Comparison of ENCODE assay signal across 13 cellular contexts in genomic region chr15:98914626-98915025, GRCh38.
DNase-seq lines count a peak whose midpoint lies in the region; ATAC-seq and TF ChIP-seq lines count a peak whose summit lies in the region.
"Had no signal": no experiment of that assay in that cellular context is flagged by ENCODE, and none has a peak within 500 bp of the region (broad histone marks: within the 10 kb centered on the region; RNA-seq: fewer than 3 reads in every experiment).

No MANE protein-coding gene starts in this region.

- peaks cover 4% of the 10 kb centered on the region for H3K27me3 Mint-ChIP-seq in HFFc6 (ENCODE audit: insufficient read depth)

- no peak overlapping the region for H4K8ac ChIP-seq in mesenchymal stem cell (ENCODE audit: low read length)

- H3K4me1 ChIP-seq in mesenchymal stem cell (ENCODE audit: control insufficient read depth, insufficient read depth, low read depth, low read length): peaks cover 3% of the 10 kb centered on the region

- TF ChIP-seq CTCF in HFFc6 (IDR thresholded peaks at IDR 0.05): peak; percentile 42; the same call in 1 of the 2 replicates
- no peak for TF ChIP-seq CTCF in brain microvascular endothelial cell (IDR thresholded peaks at IDR 0.05; ENCODE audit: low read depth, low read length, missing control alignments)

- no peak for ATAC-seq in GM18867 (IDR thresholded peaks at IDR 0.05; ENCODE audit: unreplicated experiment)
- ATAC-seq: left ventricle myocardium superior had no signal

- peak overlapping the region; percentile 68 for H3K4me3 Mint-ChIP-seq in HFFc6
- H3K4me3 Mint-ChIP-seq: CD4-positive, CD25-positive, alpha-beta regulatory T cell had no signal

- no peak overlapping the region for H3K23ac ChIP-seq in mesenchymal stem cell (ENCODE audit: low read length in 2 of 2)

- no peak overlapping the region for H2AFZ ChIP-seq in mesenchymal stem cell (ENCODE audit: low read depth, low read length)

- no peak overlapping the region for H2BK120ac ChIP-seq in mesenchymal stem cell (ENCODE audit: low read depth, low read length)

- H2BK5ac ChIP-seq in mesenchymal stem cell (ENCODE audit: low read depth, low read length, poor library complexity, severe bottlenecking): no peak overlapping the region

- H3K27me3 ChIP-seq in brain microvascular endothelial cell (replicated peaks): no peaks in the 10 kb centered on the region
- H3K27me3 ChIP-seq in mesenchymal stem cell (ENCODE audit: control insufficient read depth in 1 of 2, insufficient read depth in 1 of 2, low read length in 2 of 2): no peaks in the 10 kb centered on the region

- H3K36me3 ChIP-seq in brain microvascular endothelial cell (replicated peaks): peaks cover 66% of the 10 kb centered on the region
- peaks cover 63 to 90% of the 10 kb centered on the region in 2 experiments for H3K36me3 ChIP-seq in mesenchymal stem cell (ENCODE audit: control insufficient read depth in 1 of 2, insufficient read depth in 2 of 2, low read depth in 1 of 2, low read length in 2 of 2)

- no peak overlapping the region for H3K18ac ChIP-seq in mesenchymal stem cell (ENCODE audit: low read depth in 1 of 2, low read length in 2 of 2)

- no peak overlapping the region for H2AK5ac ChIP-seq in mesenchymal stem cell (ENCODE audit: low read length, severe bottlenecking)

- H2BK15ac ChIP-seq in mesenchymal stem cell (ENCODE audit: low read depth, poor library complexity, severe bottlenecking): no peak overlapping the region

- in situ Hi-C loops in brain microvascular endothelial cell (cut with HindIII; ENCODE audit: low pct_ligation_motif_present, low sequenced_read_pairs): no loop called here

- H3K9me3 ChIP-seq in mesenchymal stem cell (ENCODE audit: control insufficient read depth, low read length): no peaks in the 10 kb centered on the region

- DNase-seq in A172 (ENCODE audit: low spot score): peak; percentile 82
- DNase-seq in HFFc6: peak; percentile 96
- peak; percentile 86 for DNase-seq in brain microvascular endothelial cell
- DNase-seq in mesenchymal stem cell: peak; percentile 90
- DNase-seq in stimulated activated CD4-positive, alpha-beta T cell treated with anti-CD3 and anti-CD28 coated beads, Interleukin-4, amount 100 ng/mL, for 4 hours: no peak
- no peak for DNase-seq in activated effector memory CD4-positive, alpha-beta T cell treated with anti-CD3 and anti-CD28 coated beads, Interleukin-2, amount 50 U/mL, for 16 hours
- DNase-seq in SW480 (ENCODE audit: low spot score): no peak
- DNase-seq: activated gamma-delta T cell treated with Interleukin-2 at 50 U/mL for 16 hours; CD4-positive, CD25-positive, alpha-beta regulatory T cell; left ventricle myocardium superior; NCI-H1048; stimulated activated CD8-positive, alpha-beta memory T cell treated with anti-CD3 and anti-CD28 coated beads, Interleukin-4, amount 100 ng/mL, for 48 hours had no signal

- H3K9ac ChIP-seq in mesenchymal stem cell (ENCODE audit: low read length): no peak overlapping the region

- H3K14ac ChIP-seq in mesenchymal stem cell (ENCODE audit: low read length in 2 of 2): no peak overlapping the region

- no peak overlapping the region for H2BK12ac ChIP-seq in mesenchymal stem cell (ENCODE audit: low read length in 2 of 2)

- peaks cover 31% of the 10 kb centered on the region for H3K4me1 Mint-ChIP-seq in HFFc6 (ENCODE audit: low read depth)

- H3K9me3 Mint-ChIP-seq in HFFc6: no peaks in the 10 kb centered on the region

- no peak overlapping the region for H3K4me2 ChIP-seq in mesenchymal stem cell (ENCODE audit: low read length, poor library complexity, severe bottlenecking)

- H3K4me3 ChIP-seq in brain microvascular endothelial cell (ENCODE audit: low read depth, low read length) (no peak overlapping the region), mesenchymal stem cell (ENCODE audit: insufficient read depth in 1 of 2, low read depth in 1 of 2, low read length in 2 of 2) (no peak overlapping the region)

- H3K4ac ChIP-seq in mesenchymal stem cell (ENCODE audit: low read depth in 1 of 2, low read length in 2 of 2): no peak overlapping the region

- H3K79me1 ChIP-seq in mesenchymal stem cell (replicated peaks; ENCODE audit: low read length, poor library complexity, severe bottlenecking): peaks cover 22% of the 10 kb centered on the region

- H4K91ac ChIP-seq in mesenchymal stem cell (ENCODE audit: low read length): no peak overlapping the region

- peak overlapping the region; percentile 50 for H3K27ac ChIP-seq in brain microvascular endothelial cell
- no peak overlapping the region for H3K27ac ChIP-seq in mesenchymal stem cell (ENCODE audit: low read length, poor library complexity, severe bottlenecking)

- peaks cover 44% of the 10 kb centered on the region for H3K36me3 Mint-ChIP-seq in HFFc6 (ENCODE audit: low read depth)

- WGBS in mesenchymal stem cell: under 1% methylated on average over 7 of the region's 7 CpGs

- peak overlapping the region; percentile 92 for H3K27ac Mint-ChIP-seq in HFFc6

Comparison
In these comparisons a context has a peak if more than half of its experiments do, and no peak if none do; other contexts are left out.
1. DNase-seq: peak in A172 (single experiment), HFFc6 (single experiment), brain microvascular endothelial cell (single experiment) and mesenchymal stem cell (single experiment); none in stimulated activated CD4-positive, alpha-beta T cell treated with anti-CD3 and anti-CD28 coated beads, Interleukin-4, amount 100 ng/mL, for 4 hours (0 of 2), activated effector memory CD4-positive, alpha-beta T cell treated with anti-CD3 and anti-CD28 coated beads, Interleukin-2, amount 50 U/mL, for 16 hours (single experiment) and SW480 (single experiment).